ENCODE assay signal across 20 cellular contexts in genomic region chr13:55615080-55615479, GRCh38.
"Had no signal": no experiment of that assay in that cellular context is flagged by ENCODE, and none has a peak within 500 bp of the region (broad histone marks: within the 10 kb centered on the region; RNA-seq: fewer than 3 reads in every experiment).

No MANE protein-coding gene starts in this region.

- DNase-seq: activated CD4-positive, alpha-beta T cell treated with anti-CD3 and anti-CD28 coated beads for 48 hours; activated CD4-positive, alpha-beta T cell treated with anti-CD3 and anti-CD28 coated beads, Interleukin-2, amount 50 U/mL, for 48 hours; activated CD8-positive, alpha-beta memory T cell treated with anti-CD3 and anti-CD28 coated beads for 24 hours; activated effector memory CD4-positive, alpha-beta T cell treated with Interleukin-2 at 50 U/mL for 16 hours; activated naive CD4-positive, alpha-beta T cell treated with anti-CD3 and anti-CD28 coated beads for 36 hours; activated naive CD8-positive, alpha-beta T cell treated with anti-CD3 and anti-CD28 coated beads for 36 hours; adrenal gland; brain microvascular endothelial cell; caudate nucleus; islet precursor cell; left ventricle myocardium superior; ovary; retina; small intestine; stimulated activated CD4-positive, alpha-beta T cell treated with anti-CD3 and anti-CD28 coated beads, Interleukin-4, amount 100 ng/mL, for 24 hours; stimulated activated naive CD8-positive, alpha-beta T cell treated with anti-CD3 and anti-CD28 coated beads, Interleukin-15, amount 100 ng/mL, for 72 hours; substantia nigra; T1000; uterus; WERI-Rb-1 had no signal
